In the genomic region with DNA sequence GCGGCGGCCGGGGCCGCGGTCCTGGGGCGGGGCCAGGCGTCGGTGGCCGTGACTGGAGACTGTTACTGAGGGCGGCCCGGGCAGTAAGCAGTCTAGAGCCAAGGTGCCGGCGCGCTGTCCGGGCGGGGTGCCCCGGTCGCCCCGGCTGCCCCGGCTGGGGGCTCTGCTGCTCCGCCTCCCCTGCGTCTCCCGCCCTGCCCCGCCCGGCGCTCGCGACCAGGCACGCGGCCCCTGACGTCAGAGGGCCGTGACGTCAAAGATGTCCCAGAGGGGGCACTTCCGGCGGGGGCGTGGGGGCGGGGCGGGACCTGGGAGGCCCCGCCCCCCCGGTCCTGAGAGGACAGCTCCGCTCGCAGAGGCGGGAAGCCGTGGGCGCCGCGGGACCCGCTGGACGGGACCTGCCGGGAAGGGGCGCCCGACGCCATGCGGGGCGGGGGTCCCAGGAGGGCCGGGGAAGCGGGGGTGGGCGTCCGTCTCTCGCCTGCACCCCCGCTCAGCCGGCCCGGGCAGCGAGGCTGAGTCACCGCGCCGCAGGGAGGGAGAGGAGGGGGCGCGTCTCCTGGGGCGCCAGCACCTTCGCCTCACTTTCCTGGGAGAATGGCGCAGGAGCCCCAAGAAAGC, we compare ENCODE assay signal across 9 cellular contexts. TPM values are rescaled to one million over a fixed set of nuclear protein-coding genes. Genes with fewer than 3 reads are reported as not detected.
DNase-seq lines count a peak whose midpoint lies in the region; ATAC-seq lines count a peak whose summit lies in the region.
"Had no signal": no experiment of that assay in that cellular context is flagged by ENCODE, and none has a peak within 500 bp of the region (broad histone marks: within the 10 kb centered on the region; RNA-seq: fewer than 3 reads in every experiment).

No MANE protein-coding gene starts in this region.

- no peaks in the 10 kb centered on the region for H3K36me3 ChIP-seq in CD4-positive, CD25-positive, alpha-beta regulatory T cell (ENCODE audit: control insufficient read depth, insufficient read depth, low read length)

- peaks cover 61% of the 10 kb centered on the region for H3K4me1 ChIP-seq in CD4-positive, CD25-positive, alpha-beta regulatory T cell (ENCODE audit: control insufficient read depth, insufficient read depth, low read length, poor library complexity, severe bottlenecking)

- peaks cover 23% of the 10 kb centered on the region for H3K27me3 Mint-ChIP-seq in CD4-positive, CD25-positive, alpha-beta regulatory T cell

- peak; percentile 6 to 11 for ATAC-seq in CD4-positive, CD25-positive, alpha-beta regulatory T cell (ENCODE audit: low read depth in 2 of 2)
- ATAC-seq in GM21529 (IDR thresholded peaks at IDR 0.05; ENCODE audit: unreplicated experiment) = peak; percentile 18

- H3K27ac Mint-ChIP-seq in CD4-positive, CD25-positive, alpha-beta regulatory T cell = no peak overlapping the region

- DNase-seq in CD4-positive, CD25-positive, alpha-beta regulatory T cell = peak; percentile 53 to 72 (median 68)
- DNase-seq in NAMALWA (ENCODE audit: low spot score) = peak; percentile 40
- peak; percentile 76 to 78 for DNase-seq in activated CD4-positive, alpha-beta T cell treated with anti-CD3 and anti-CD28 coated beads for 4 hours
- DNase-seq in effector CD8-positive, alpha-beta T cell (lab: John Stamatoyannopoulos, UW) = peak; percentile 68
- DNase-seq in medulla oblongata (ENCODE audit: extremely low spot score) = peak; percentile 69
- DNase-seq in stimulated activated CD8-positive, alpha-beta memory T cell treated with anti-CD3 and anti-CD28 coated beads, Interleukin-7, amount 100 ng/mL, for 1 hour (ENCODE audit: low read depth in 2 of 2) = peak; percentile 42 to 44
- no peak for DNase-seq in SKM-1 treated with dmso at 0.1 percent for 144 hours (lab: John Stamatoyannopoulos, UW; ENCODE audit: unreplicated experiment)

- peak overlapping the region; percentile 23 for H3K27ac ChIP-seq in CD4-positive, CD25-positive, alpha-beta regulatory T cell (ENCODE audit: insufficient read depth, low read length, poor library complexity, severe bottlenecking)

- H3K27me3 ChIP-seq in CD4-positive, CD25-positive, alpha-beta regulatory T cell (ENCODE audit: control insufficient read depth, insufficient read depth, low read length) = no peaks in the 10 kb centered on the region

- H3K9me3 Mint-ChIP-seq in CD4-positive, CD25-positive, alpha-beta regulatory T cell = peaks cover 0 to 1% (median 0%) of the 10 kb centered on the region in 7 donors
- H3K9me3 Mint-ChIP-seq: IgD-negative memory B cell had no signal

- H3K4me3 Mint-ChIP-seq in CD4-positive, CD25-positive, alpha-beta regulatory T cell = no peak overlapping the region

- no peaks in the 10 kb centered on the region for H3K9me3 ChIP-seq in CD4-positive, CD25-positive, alpha-beta regulatory T cell (ENCODE audit: control insufficient read depth in 2 of 2, low read length in 2 of 2)

- H3K4me1 Mint-ChIP-seq in CD4-positive, CD25-positive, alpha-beta regulatory T cell = peaks cover 0 to 36% (median 16%) of the 10 kb centered on the region in 4 donors

- no peaks in the 10 kb centered on the region for H3K36me3 Mint-ChIP-seq in CD4-positive, CD25-positive, alpha-beta regulatory T cell
- H3K36me3 Mint-ChIP-seq: IgD-negative memory B cell had no signal

- H3K4me3 ChIP-seq in CD4-positive, CD25-positive, alpha-beta regulatory T cell (ENCODE audit: low read depth, low read length) = no peak overlapping the region

RNA-seq across cellular contexts. Expression of a gene that starts 4.5 kb away (rescaled TPM):
- 1.3 TPM for total RNA-seq in CD4-positive, CD25-positive, alpha-beta regulatory T cell
- under 1 TPM in 3 of 4 donors, not detected in 1; 0.14 to 0.75 (median 0.54) TPM for polyA plus RNA-seq in CD4-positive, CD25-positive, alpha-beta regulatory T cell

RNA-seq across cellular contexts. Expression of a gene that starts 8.5 kb away (rescaled TPM):
- 30.8 TPM for total RNA-seq in CD4-positive, CD25-positive, alpha-beta regulatory T cell
- 100 to 1,000 TPM in 1 of 4 donors, 10 to 100 TPM in 3; 64.3 to 106 (median 80.2) TPM for polyA plus RNA-seq in CD4-positive, CD25-positive, alpha-beta regulatory T cell

RNA-seq across cellular contexts. Expression of a gene that starts 20.4 kb away (rescaled TPM):
- 70.0 TPM for total RNA-seq in CD4-positive, CD25-positive, alpha-beta regulatory T cell
- 10 to 100 TPM; 32.4 to 40.4 (median 36.4) TPM for polyA plus RNA-seq in CD4-positive, CD25-positive, alpha-beta regulatory T cell

RNA-seq across cellular contexts. Expression of a gene that starts 25.2 kb away (rescaled TPM):
- total RNA-seq in CD4-positive, CD25-positive, alpha-beta regulatory T cell = 0.35 TPM
- polyA plus RNA-seq in CD4-positive, CD25-positive, alpha-beta regulatory T cell = under 1 TPM in 2 of 4 donors, not detected in 2; 0.14 to 0.28 TPM
